ENCODE assay signal across 10 cellular contexts in the genomic region with DNA sequence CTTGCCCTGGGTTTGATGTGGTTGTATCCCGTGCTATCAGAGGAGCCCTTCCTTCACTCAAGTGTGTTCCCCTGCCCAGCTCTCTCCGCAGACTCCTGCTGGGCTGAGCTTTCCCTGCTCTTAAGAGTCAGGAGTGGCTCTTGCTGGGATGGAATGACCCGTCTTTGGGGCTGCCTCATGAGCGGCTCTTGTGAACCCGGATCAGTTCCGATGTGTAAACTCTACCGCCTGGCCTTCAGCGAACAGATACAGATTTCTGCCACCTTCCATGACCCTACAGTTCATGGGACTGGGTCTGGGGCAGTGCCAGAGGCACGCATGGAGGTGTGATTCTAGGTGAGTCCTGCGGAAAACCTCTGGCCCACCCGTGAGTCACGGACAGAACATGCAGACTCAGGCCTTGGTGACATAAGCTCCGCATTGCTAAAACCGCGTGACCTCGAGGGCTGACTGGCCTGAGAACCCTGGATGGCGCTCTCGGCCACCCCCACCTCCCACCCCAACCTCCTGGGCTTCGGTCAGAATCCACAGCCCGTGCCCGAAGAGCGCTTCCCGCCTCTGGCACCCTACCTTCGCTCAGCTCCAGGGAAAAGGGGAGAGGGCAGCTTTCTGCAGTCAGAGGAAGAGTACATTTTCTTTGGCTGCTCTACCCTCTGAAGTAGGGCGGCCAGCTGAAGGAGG. TPM values are rescaled to one million over a fixed set of nuclear protein-coding genes. Genes with fewer than 3 reads are reported as not detected.
DNase-seq lines count a peak whose midpoint lies in the region; ATAC-seq and TF ChIP-seq lines count a peak whose summit lies in the region.
"Had no signal": no experiment of that assay in that cellular context is flagged by ENCODE, and none has a peak within 500 bp of the region (broad histone marks: within the 10 kb centered on the region; RNA-seq: fewer than 3 reads in every experiment).

No MANE protein-coding gene starts in this region.

- H3K9me3 Mint-ChIP-seq in activated naive CD4-positive, alpha-beta T cell treated with anti-CD3 and anti-CD28 coated beads for 36 hours, result no peaks in the 10 kb centered on the region
- H3K9me3 Mint-ChIP-seq in activated naive CD4-positive, alpha-beta T cell treated with anti-CD3 and anti-CD28 coated beads, Interleukin-2, amount 50 U/mL, for 72 hours, result no peaks in the 10 kb centered on the region
- no peaks in the 10 kb centered on the region for H3K9me3 Mint-ChIP-seq in type B pancreatic cell

- CTCF ChIA-PET in activated naive CD4-positive, alpha-beta T cell treated with anti-CD3 and anti-CD28 coated beads for 36 hours (lab: Charles Lee), result interaction anchor here (0.6 to 1.4 kb wide), 5 partner anchors 12 to 207 kb away, joined by 3 read pairs; no protein-coding TSS in a partner anchor

- H3K4me3 ChIP-seq in epithelial cell of esophagus (ENCODE audit: low read length) (peak overlapping the region; percentile 57), muscle layer of duodenum (ENCODE audit: low read depth in 1 of 2, low read length in 2 of 2) (peak overlapping the region; percentile 57 to 97)

- no peaks in the 10 kb centered on the region for H3K9me3 ChIP-seq in muscle layer of duodenum (ENCODE audit: control insufficient read depth in 1 of 2, low read length in 2 of 2)

- H3K27ac ChIP-seq in muscle layer of duodenum (ENCODE audit: low read length), result no peak overlapping the region

- no peak for DNase-seq in activated naive CD4-positive, alpha-beta T cell treated with anti-CD3 and anti-CD28 coated beads for 36 hours
- no peak for DNase-seq in activated naive CD4-positive, alpha-beta T cell treated with anti-CD3 and anti-CD28 coated beads, Interleukin-2, amount 50 U/mL, for 72 hours (ENCODE audit: low spot score in 2 of 2)
- DNase-seq in epithelial cell of esophagus (ENCODE audit: low read depth) (peak; percentile 35), type B pancreatic cell (ENCODE audit: extremely low spot score, unreplicated experiment) (no peak), NK-92 (lab: John Stamatoyannopoulos, UW; ENCODE audit: unreplicated experiment) (no peak), HPDE6-E6E7 (ENCODE audit: extremely low spot score) (no peak)
- DNase-seq: AML-193 had no signal

- H3K4me3 Mint-ChIP-seq in activated naive CD4-positive, alpha-beta T cell treated with anti-CD3 and anti-CD28 coated beads for 36 hours, result peak overlapping the region; percentile 39
- peak overlapping the region; percentile 88 for H3K4me3 Mint-ChIP-seq in type B pancreatic cell

- ATAC-seq in activated naive CD4-positive, alpha-beta T cell treated with anti-CD3 and anti-CD28 coated beads, Interleukin-2, amount 50 U/mL, for 72 hours, result no peak
- no peak for ATAC-seq in HG03108 (IDR thresholded peaks at IDR 0.05; ENCODE audit: unreplicated experiment)

- H3K27me3 Mint-ChIP-seq in activated naive CD4-positive, alpha-beta T cell treated with anti-CD3 and anti-CD28 coated beads for 36 hours (ENCODE audit: low read depth), result peaks cover 24% of the 10 kb centered on the region
- H3K27me3 Mint-ChIP-seq in type B pancreatic cell, result peaks cover 82% of the 10 kb centered on the region

- TF ChIP-seq CTCF in epithelial cell of esophagus (IDR thresholded peaks at IDR 0.05; ENCODE audit: insufficient read depth, low read depth, low read length, missing control alignments) (no peak), type B pancreatic cell (conservative IDR thresholded peaks at IDR 0.05) (no peak)

- peaks cover 8% of the 10 kb centered on the region for H3K4me1 Mint-ChIP-seq in activated naive CD4-positive, alpha-beta T cell treated with anti-CD3 and anti-CD28 coated beads for 36 hours (ENCODE audit: low read depth)
- H3K4me1 Mint-ChIP-seq in type B pancreatic cell (ENCODE audit: unreplicated experiment), result peaks cover 15% of the 10 kb centered on the region

- no peaks in the 10 kb centered on the region for H3K36me3 Mint-ChIP-seq in activated naive CD4-positive, alpha-beta T cell treated with anti-CD3 and anti-CD28 coated beads for 36 hours (ENCODE audit: low read depth)
- no peaks in the 10 kb centered on the region for H3K36me3 Mint-ChIP-seq in activated naive CD4-positive, alpha-beta T cell treated with anti-CD3 and anti-CD28 coated beads, Interleukin-2, amount 50 U/mL, for 72 hours
- H3K36me3 Mint-ChIP-seq in type B pancreatic cell, result no peaks in the 10 kb centered on the region

- intact Hi-C loops in activated naive CD4-positive, alpha-beta T cell treated with anti-CD3 and anti-CD28 coated beads for 36 hours (cut with micrococcal nuclease), result loop anchor here (5.0 to 10.0 kb wide), 3 partner anchors 74 to 387 kb away; no protein-coding TSS in a partner anchor

- H3K27ac Mint-ChIP-seq in activated naive CD4-positive, alpha-beta T cell treated with anti-CD3 and anti-CD28 coated beads for 36 hours, result no peak overlapping the region
- no peak overlapping the region for H3K27ac Mint-ChIP-seq in activated naive CD4-positive, alpha-beta T cell treated with anti-CD3 and anti-CD28 coated beads, Interleukin-2, amount 50 U/mL, for 72 hours
- no peak overlapping the region for H3K27ac Mint-ChIP-seq in type B pancreatic cell

- peaks cover 4% of the 10 kb centered on the region for H3K27me3 ChIP-seq in muscle layer of duodenum (ENCODE audit: low read depth, low read length)

- H3K4me1 ChIP-seq in muscle layer of duodenum (ENCODE audit: control insufficient read depth in 1 of 2, insufficient read depth in 2 of 2, low read length in 2 of 2), result peaks cover 8 to 21% of the 10 kb centered on the region in 2 donors

- peaks cover 2 to 3% of the 10 kb centered on the region in 2 donors for H3K36me3 ChIP-seq in muscle layer of duodenum (ENCODE audit: control insufficient read depth in 1 of 2, insufficient read depth in 2 of 2, low read length in 2 of 2)

RNA-seq across cellular contexts. Expression of gene ZBTB16, which starts 1.3 kb away (rescaled TPM):
- total RNA-seq in activated naive CD4-positive, alpha-beta T cell treated with anti-CD3 and anti-CD28 coated beads for 36 hours, result 1 to 10 TPM; 1.5 to 2.3 TPM
- 1 to 10 TPM in 1 of 2 donors, under 1 TPM in 1; 0.99 to 3.1 TPM for total RNA-seq in activated naive CD4-positive, alpha-beta T cell treated with anti-CD3 and anti-CD28 coated beads, Interleukin-2, amount 50 U/mL, for 72 hours
- 2.6 and 11.9 TPM in 2 replicates for total RNA-seq in type B pancreatic cell (ENCODE audit: low replicate concordance)
- total RNA-seq: OCI-LY7 had no signal
